8 cellular contexts compared by ENCODE assay signal in genomic region chr11:65615950-65616574, GRCh38. TPM values are rescaled to one million over a fixed set of nuclear protein-coding genes. Genes with fewer than 3 reads are reported as not detected.
DNase-seq lines count a peak whose midpoint lies in the region; ATAC-seq lines count a peak whose summit lies in the region.

No MANE protein-coding gene starts in this region.

- ATAC-seq in GM19467 (IDR thresholded peaks at IDR 0.05; ENCODE audit: unreplicated experiment) = peak; percentile 0

- no peaks in the 10 kb centered on the region for H3K9me3 ChIP-seq in CD4-positive, alpha-beta memory T cell (ENCODE audit: control insufficient read depth in 1 of 2, low read length in 2 of 2)
- H3K9me3 ChIP-seq in KOPT-K1 (ENCODE audit: insufficient read depth, low read length, poor library complexity, severe bottlenecking) = no peaks in the 10 kb centered on the region
- no peaks in the 10 kb centered on the region for H3K9me3 ChIP-seq in adipocyte (ENCODE audit: control insufficient read depth, low read length)

- peaks cover 39% of the 10 kb centered on the region for H3K4me1 ChIP-seq in CD4-positive, alpha-beta memory T cell (ENCODE audit: insufficient read depth, low read length)
- peaks cover 30% of the 10 kb centered on the region for H3K4me1 ChIP-seq in adipocyte (ENCODE audit: control insufficient read depth, insufficient read depth, low read length)

- peak overlapping the region; percentile 95 to 99 (median 96) for H3K4me3 Mint-ChIP-seq in CD4-positive, alpha-beta memory T cell

- H3K27ac ChIP-seq in CD4-positive, alpha-beta memory T cell (ENCODE audit: low read depth, low read length) = peak overlapping the region; percentile 96
- H3K27ac ChIP-seq in KOPT-K1 (ENCODE audit: low read depth, low read length, poor library complexity, severe bottlenecking) = peak overlapping the region; percentile 90

- peak overlapping the region; percentile 90 to 100 (median 99) for H3K27ac Mint-ChIP-seq in CD4-positive, alpha-beta memory T cell

- H3K27me3 ChIP-seq in CD4-positive, alpha-beta memory T cell (ENCODE audit: insufficient read depth, low read length) = no peaks in the 10 kb centered on the region
- no peaks in the 10 kb centered on the region for H3K27me3 ChIP-seq in adipocyte (replicated peaks; ENCODE audit: control insufficient read depth, insufficient read depth, low read length)

- peaks cover 14 to 40% of the 10 kb centered on the region in 2 donors for H3K36me3 Mint-ChIP-seq in CD4-positive, alpha-beta memory T cell

- POLR2A ChIA-PET in CD4-positive, alpha-beta memory T cell (lab: Charles Lee; ENCODE audit: partially characterized antibody) = interaction anchor here (0.7 to 8.1 kb wide), 38 partner anchors 9 to 1821 kb away, joined by 3 to 113 read pairs (median 10); partner anchors contain the start of genes BANF1, CCDC85B, CFL1 and DPF2

- H3K4me1 Mint-ChIP-seq in CD4-positive, alpha-beta memory T cell = peaks cover 20 to 52% (median 41%) of the 10 kb centered on the region in 4 donors

- H3K9me3 Mint-ChIP-seq in CD4-positive, alpha-beta memory T cell = no peaks in the 10 kb centered on the region

- DNase-seq in CD4-positive, alpha-beta memory T cell = no peak
- DNase-seq in adipocyte (ENCODE audit: low read depth) (peak; percentile 52), dedifferentiated amniotic fluid mesenchymal stem cell (ENCODE audit: extremely low spot score) (no peak), hippocampal formation (lab: John Stamatoyannopoulos, UW) (no peak)
- peak; percentile 49 for DNase-seq in stimulated activated CD4-positive, alpha-beta T cell treated with anti-CD3 and anti-CD28 coated beads, Interleukin-4, amount 100 ng/mL, for 1 hour

- intact Hi-C loops in CD4-positive, alpha-beta memory T cell (cut with micrococcal nuclease) = loop anchor here (1.0 to 5.0 kb wide), 12 partner anchors 22 to 499 kb away; partner anchors contain the start of genes BANF1, CFL1, EIF1AD and KAT5

- CTCF ChIA-PET in CD4-positive, alpha-beta memory T cell (lab: Charles Lee; ENCODE audit: partially characterized antibody) = interaction anchor here (0.8 to 2.3 kb wide), 7 partner anchors 10 to 96 kb away, joined by 3 to 14 read pairs (median 6); partner anchors contain the start of genes FAM89B and KAT5

- H3K4me3 ChIP-seq in CD4-positive, alpha-beta memory T cell (ENCODE audit: low read length in 2 of 2) = peak overlapping the region; percentile 47 to 57
- H3K4me3 ChIP-seq in adipocyte (ENCODE audit: low read length) = peak overlapping the region; percentile 90
- H3K4me3 ChIP-seq in iPS-11a (ENCODE audit: low read depth, low read length) = peak overlapping the region; percentile 81

- H3K27me3 Mint-ChIP-seq in CD4-positive, alpha-beta memory T cell = no peaks in the 10 kb centered on the region

- peak overlapping the region; percentile 94 for H3K9ac ChIP-seq in adipocyte (ENCODE audit: low read length)

- H3K36me3 ChIP-seq in CD4-positive, alpha-beta memory T cell (ENCODE audit: insufficient read depth, low read length) = peaks cover 40% of the 10 kb centered on the region
- H3K36me3 ChIP-seq in KOPT-K1 (ENCODE audit: insufficient read depth, low read length) = peaks cover 60% of the 10 kb centered on the region
- H3K36me3 ChIP-seq in adipocyte (ENCODE audit: control insufficient read depth, insufficient read depth, low read length, severe bottlenecking) = peaks cover 42% of the 10 kb centered on the region

RNA-seq across cellular contexts. Expression of gene PCNX3, which starts 0.5 kb away (rescaled TPM):
- 10 to 100 TPM; 63.3 to 66.3 TPM for total RNA-seq in CD4-positive, alpha-beta memory T cell
- 1 to 10 TPM in 1 of 2 donors, under 1 TPM in 1; 0.41 to 6.3 TPM for polyA plus RNA-seq in CD4-positive, alpha-beta memory T cell

RNA-seq across cellular contexts. Expression of gene MAP3K11, which starts 2.0 kb away (rescaled TPM):
- 10 to 100 TPM; 92.0 to 93.6 TPM for total RNA-seq in CD4-positive, alpha-beta memory T cell
- 10 to 100 TPM in 1 of 2 donors, 1 to 10 TPM in 1; 6.3 to 24.1 TPM for polyA plus RNA-seq in CD4-positive, alpha-beta memory T cell

RNA-seq across cellular contexts. Expression of gene KCNK7, which starts 20.5 kb away (rescaled TPM):
- 1 to 10 TPM; 1.6 to 2.7 TPM for total RNA-seq in CD4-positive, alpha-beta memory T cell
- polyA plus RNA-seq in CD4-positive, alpha-beta memory T cell = 1 to 10 TPM in 1 of 2 donors, not detected in 1; 1.2 TPM

RNA-seq across cellular contexts. Expression of gene SIPA1, which starts 21.8 kb away (rescaled TPM):
- 100 to 1,000 TPM; 150 to 169 TPM for total RNA-seq in CD4-positive, alpha-beta memory T cell
- polyA plus RNA-seq in CD4-positive, alpha-beta memory T cell = 100 to 1,000 TPM in 1 of 2 donors, 10 to 100 TPM in 1; 50.1 to 204 TPM

RNA-seq across cellular contexts. Expression of gene EHBP1L1, which starts 40.2 kb away (rescaled TPM):
- total RNA-seq in CD4-positive, alpha-beta memory T cell = 100 to 1,000 TPM; 151 to 154 TPM
- polyA plus RNA-seq in CD4-positive, alpha-beta memory T cell = 10 to 100 TPM in 1 of 2 donors, 1 to 10 TPM in 1; 8.9 to 25.2 TPM

Comparison
In these comparisons a context has a peak if more than half of its experiments do, and no peak if none do; other contexts are left out.
1. DNase-seq: peak in adipocyte (single experiment) and stimulated activated CD4-positive, alpha-beta T cell treated with anti-CD3 and anti-CD28 coated beads, Interleukin-4, amount 100 ng/mL, for 1 hour (single experiment); none in CD4-positive, alpha-beta memory T cell (0 of 5), dedifferentiated amniotic fluid mesenchymal stem cell (single experiment) and hippocampal formation (0 of 2).
2. Peak in every context shown above with its lines, with median percentiles within 50 percentile points of each other: H3K4me3 ChIP-seq.